14 cellular contexts compared by ENCODE assay signal in genomic region chr1:59880735-59881134, GRCh38. TPM values are rescaled to one million over a fixed set of nuclear protein-coding genes. Genes with fewer than 3 reads are reported as not detected.
"Had no signal": no experiment of that assay in that cellular context is flagged by ENCODE, and none has a peak within 500 bp of the region (broad histone marks: within the 10 kb centered on the region; RNA-seq: fewer than 3 reads in every experiment).

No MANE protein-coding gene starts in this region.

- H3K27ac Mint-ChIP-seq: natural killer cell; stimulated activated naive CD8-positive, alpha-beta T cell treated with anti-CD3 and anti-CD28 coated beads, Interleukin-15, Interleukin-2, amounts not matched to agents 100 ng/mL and 50 ng/mL, for 24 hours; T-helper 2 cell treated with Interferon-gamma antibody and Interleukin-4, amounts not matched to agents 5 μg/mL and 100 μg/mL, for 36 hours had no signal

- H3K4me3 ChIP-seq: body of pancreas, dorsolateral prefrontal cortex, testis, upper lobe of right lung had no signal

- H3K27me3 ChIP-seq: body of pancreas, dorsolateral prefrontal cortex, testis, upper lobe of right lung had no signal

- H3K36me3 ChIP-seq: upper lobe of right lung had no signal

- DNase-seq: activated naive CD4-positive, alpha-beta T cell treated with anti-CD3 and anti-CD28 coated beads, Interleukin-2, amount 50 U/mL, for 16 hours; activated T-cell treated with anti-CD3 and anti-CD28 coated beads, Interleukin-2, amount 50 U/mL, for 1 hour; amniotic stem cell; dorsolateral prefrontal cortex; glutamatergic neuron; natural killer cell; stimulated activated CD4-positive, alpha-beta T cell treated with anti-CD3 and anti-CD28 coated beads, Interleukin-4, amount 100 ng/mL, for 24 hours; SW 1271; testis; upper lobe of right lung had no signal

- H3K4me1 Mint-ChIP-seq: natural killer cell had no signal

- ATAC-seq: body of pancreas, natural killer cell, upper lobe of right lung had no signal

- H3K9me3 ChIP-seq: body of pancreas, testis had no signal

- H3K4me1 ChIP-seq: body of pancreas, testis, upper lobe of right lung had no signal

- H3K27me3 Mint-ChIP-seq: stimulated activated naive CD8-positive, alpha-beta T cell treated with anti-CD3 and anti-CD28 coated beads, Interleukin-15, Interleukin-2, amounts not matched to agents 100 ng/mL and 50 ng/mL, for 24 hours had no signal

- H3K4me3 Mint-ChIP-seq: natural killer cell; stimulated activated naive CD8-positive, alpha-beta T cell treated with anti-CD3 and anti-CD28 coated beads, Interleukin-15, Interleukin-2, amounts not matched to agents 100 ng/mL and 50 ng/mL, for 24 hours; T-helper 2 cell treated with Interferon-gamma antibody and Interleukin-4, amounts not matched to agents 5 μg/mL and 100 μg/mL, for 36 hours had no signal

- H3K27ac ChIP-seq: body of pancreas, dorsolateral prefrontal cortex, testis, upper lobe of right lung had no signal

RNA-seq across cellular contexts. Expression of gene CYP2J2, which starts 45.8 kb away (rescaled TPM):
- total RNA-seq: posterior vena cava had no signal
